In genomic region chr16:81527477-81528178, GRCh38 we compare ENCODE assay signal across 17 cellular contexts.
DNase-seq lines count a peak whose midpoint lies in the region; ATAC-seq, FAIRE-seq and TF ChIP-seq lines count a peak whose summit lies in the region.
"Had no signal": no experiment of that assay in that cellular context is flagged by ENCODE, and none has a peak within 500 bp of the region (broad histone marks: within the 10 kb centered on the region; RNA-seq: fewer than 3 reads in every experiment).

No MANE protein-coding gene starts in this region.

- DNase-seq in HFFc6 = no peak
- DNase-seq in K562 (ENCODE audit: extremely low read depth in 1 of 4, low spot score in 3 of 4) = no peak
- no peak for DNase-seq in hepatocyte (ENCODE audit: low spot score)
- no peak for DNase-seq in smooth muscle cell (lab: John Stamatoyannopoulos, UW; ENCODE audit: unreplicated experiment)
- DNase-seq in CD14-positive monocyte (ENCODE audit: low spot score) = no peak
- DNase-seq in cerebellar cortex (ENCODE audit: low spot score) = no peak
- DNase-seq: DMS53, head of caudate nucleus, MM.1S, NCI-H1930, NCI-H510A treated with DMSO at 0.1 percent for 48 hours, occipital lobe had no signal

- no peak for TF ChIP-seq EP300 in K562 (IDR thresholded peaks at IDR 0.05; ENCODE audit: low read length)

- H3K79me2 ChIP-seq in K562 (ENCODE audit: control insufficient read depth, insufficient read depth, low read length) = peaks cover 92% of the 10 kb centered on the region
- peaks cover 93% of the 10 kb centered on the region for H3K79me2 ChIP-seq in hepatocyte
- peaks cover 83% of the 10 kb centered on the region for H3K79me2 ChIP-seq in smooth muscle cell (ENCODE audit: low read depth)

- no peaks in the 10 kb centered on the region for H3K9me3 Mint-ChIP-seq in HFFc6
- no peaks in the 10 kb centered on the region for H3K9me3 Mint-ChIP-seq in CD14-positive monocyte

- FAIRE-seq in K562 (lab: Jason Lieb, UNC) = no peak
- FAIRE-seq: islet of Langerhans had no signal

- H3K4me1 Mint-ChIP-seq in HFFc6 (ENCODE audit: low read depth) = peaks cover 72% of the 10 kb centered on the region
- H3K4me1 Mint-ChIP-seq in CD14-positive monocyte = peaks cover 39% of the 10 kb centered on the region

- H3K27ac Mint-ChIP-seq in HFFc6 (peak overlapping the region; percentile 52), CD14-positive monocyte (peak overlapping the region in 2 of 7 donors; percentile 9 to 86)

- H3K4me1 ChIP-seq in K562 (replicated peaks in 1 of 2; ENCODE audit: control insufficient read depth in 2 of 2, insufficient read depth in 2 of 2, low read length in 2 of 2) (peaks cover 38 to 42% of the 10 kb centered on the region in 2 experiments), hepatocyte (ENCODE audit: insufficient read depth) (no peaks in the 10 kb centered on the region), smooth muscle cell (ENCODE audit: low read depth) (no peaks in the 10 kb centered on the region)

- H3K9me2 ChIP-seq in hepatocyte (replicated peaks; ENCODE audit: insufficient read depth) = no peaks in the 10 kb centered on the region

- TF ChIP-seq RAD21 in K562 (CRISPR knock-in tag; conservative IDR thresholded peaks at IDR 0.05 in 1 of 2, IDR thresholded peaks at IDR 0.05 in 1 of 2) = no peak

- ATAC-seq in K562 = no peak
- ATAC-seq in activated CD4-positive, CD25-positive, alpha-beta regulatory T cell treated with anti-CD3 and anti-CD28 coated beads, Interleukin-2, amount 50 U/mL, for 24 hours = no peak
- no peak for ATAC-seq in HG02973 (IDR thresholded peaks at IDR 0.05; ENCODE audit: unreplicated experiment)
- ATAC-seq: SK-N-SH treated with all-trans-retinoic acid at 6 μM for 48 hours had no signal

- no peaks in the 10 kb centered on the region for H3K27me3 ChIP-seq in K562 (ENCODE audit: control insufficient read depth in 2 of 2, insufficient read depth in 2 of 2, low read length in 2 of 2)
- no peaks in the 10 kb centered on the region for H3K27me3 ChIP-seq in hepatocyte
- H3K27me3 ChIP-seq in smooth muscle cell (ENCODE audit: low read depth) = no peaks in the 10 kb centered on the region
- H3K27me3 ChIP-seq: tibial nerve had no signal

- H3K4me3 ChIP-seq in K562 (no peak overlapping the region), hepatocyte (no peak overlapping the region), smooth muscle cell (no peak overlapping the region)
- H3K4me3 ChIP-seq: tibial nerve had no signal

- H4K20me1 ChIP-seq in K562 (replicated peaks; ENCODE audit: control insufficient read depth, insufficient read depth, low read length) = peaks cover 4% of the 10 kb centered on the region; the same call in 1 of the 2 replicates
- H4K20me1 ChIP-seq in hepatocyte (ENCODE audit: insufficient read depth, poor library complexity, severe bottlenecking) = peaks cover 11% of the 10 kb centered on the region
- H4K20me1 ChIP-seq in smooth muscle cell (ENCODE audit: low read depth) = peaks cover 93% of the 10 kb centered on the region

- H3K27me3 Mint-ChIP-seq in HFFc6 (ENCODE audit: insufficient read depth) (peaks cover 5% of the 10 kb centered on the region), CD14-positive monocyte (ENCODE audit: low read depth in 3 of 3) (peaks cover 0 to 3% (median 0%) of the 10 kb centered on the region in 3 donors)

- in situ Hi-C loops in K562 (cut with MboI) = no loop called here

- intact Hi-C loops in K562 (cut with micrococcal nuclease) (no loop called here), CD14-positive monocyte (cut with micrococcal nuclease) (no loop called here)

- no TSS peak for BruUV-seq in K562 (replicated peaks; lab: Mats Ljungman, UMichigan)

- peaks cover 9% of the 10 kb centered on the region; the same call in 1 of the 3 replicates for H3K36me3 ChIP-seq in K562 (ENCODE audit: control insufficient read depth, insufficient read depth, low read length)
- no peaks in the 10 kb centered on the region for H3K36me3 ChIP-seq in hepatocyte (replicated peaks; ENCODE audit: insufficient read depth, low read depth)
- H3K36me3 ChIP-seq in smooth muscle cell (ENCODE audit: low read depth) = no peaks in the 10 kb centered on the region

- H2AFZ ChIP-seq in K562 (ENCODE audit: low read depth, low read length) (no peak overlapping the region), hepatocyte (no peak overlapping the region), smooth muscle cell (ENCODE audit: low read depth) (no peak overlapping the region)

- POLR2A ChIA-PET in K562 (lab: Yijun Ruan, JAX) = interaction anchor here (0.8 to 3.1 kb wide), 4 partner anchors 11 to 27 kb away, joined by 3 to 16 read pairs (median 10); no protein-coding TSS in a partner anchor

- TF ChIP-seq CTCF in HFFc6 (IDR thresholded peaks at IDR 0.05) (no peak), K562 (IDR thresholded peaks at IDR 0.05 in 2 of 3, conservative IDR thresholded peaks at IDR 0.05 in 1 of 3; ENCODE audit: insufficient read depth in 2 of 3, low read depth in 1 of 3, low read length in 3 of 3) (no peak), hepatocyte (IDR thresholded peaks at IDR 0.05; ENCODE audit: poor library complexity) (no peak), smooth muscle cell (IDR thresholded peaks at IDR 0.05; ENCODE audit: borderline replicate concordance, insufficient read depth, poor library complexity, severe bottlenecking) (no peak), CD14-positive monocyte (IDR thresholded peaks at IDR 0.05) (no peak)

- no peaks in the 10 kb centered on the region for H3K9me3 ChIP-seq in K562 (replicated peaks; ENCODE audit: control insufficient read depth, insufficient read depth, low read depth, low read length)
- no peaks in the 10 kb centered on the region for H3K9me3 ChIP-seq in hepatocyte (ENCODE audit: low read depth)
- H3K9me3 ChIP-seq in smooth muscle cell (replicated peaks; ENCODE audit: low read depth) = no peaks in the 10 kb centered on the region
- H3K9me3 ChIP-seq: tibial nerve had no signal

- no peak for TF ChIP-seq POLR2A in K562 (conservative IDR thresholded peaks at IDR 0.05)

- H3K4me2 ChIP-seq in K562 (ENCODE audit: insufficient read depth, low read length) (peak overlapping the region; percentile 40), hepatocyte (no peak overlapping the region), smooth muscle cell (peak overlapping the region; percentile 31)

- H3K9me1 ChIP-seq in K562 (ENCODE audit: control insufficient read depth, insufficient read depth, low read length) = peaks cover 14% of the 10 kb centered on the region

- H3K4me3 Mint-ChIP-seq in HFFc6 (no peak overlapping the region), CD14-positive monocyte (no peak overlapping the region)

- peak overlapping the region; percentile 54; the same call in 1 of the 3 replicates for H3K27ac ChIP-seq in K562 (ENCODE audit: extremely low read depth, low read depth, low read length)
- peak overlapping the region; percentile 77 for H3K27ac ChIP-seq in hepatocyte
- peak overlapping the region; percentile 87 for H3K27ac ChIP-seq in smooth muscle cell (ENCODE audit: low read depth)

- H3K36me3 Mint-ChIP-seq in HFFc6 (ENCODE audit: low read depth) = peaks cover 36% of the 10 kb centered on the region
- peaks cover 32 to 58% of the 10 kb centered on the region in 2 donors for H3K36me3 Mint-ChIP-seq in CD14-positive monocyte

- peak overlapping the region in 1 of 2 experiments; percentile 37; a peak in 1 of 4 replicates for H3K9ac ChIP-seq in K562 (ENCODE audit: insufficient read depth in 1 of 2, low read depth in 2 of 2, low read length in 2 of 2)
- H3K9ac ChIP-seq in smooth muscle cell (ENCODE audit: low read depth) = no peak overlapping the region

- CTCF ChIA-PET in K562 (lab: Yijun Ruan, JAX; ENCODE audit: low intra/inter-chr PET ratio) = no interaction called here

- H3F3A ChIP-seq in smooth muscle cell (ENCODE audit: low read depth) = no peaks in the 10 kb centered on the region

- 67% methylated on average over 7 of the region's 7 CpGs for WGBS in K562 (ENCODE audit: insufficient coverage, low coverage, missing lambda C conversion rate)
- WGBS in hepatocyte (ENCODE audit: low lambda C conversion rate, missing lambda C conversion rate) = 98% methylated on average over 7 of the region's 7 CpGs
- WGBS in smooth muscle cell (ENCODE audit: low lambda C conversion rate) = 72% methylated on average over 7 of the region's 7 CpGs

TF ChIP-seq in K562, 482 proteins besides CTCF, POLR2A, EP300 and RAD21:
- no peak for TF ChIP-seq IRF9 (tag; IDR thresholded peaks at IDR 0.05)
- TF ChIP-seq ZNF764 (CRISPR knock-in tag; IDR thresholded peaks at IDR 0.05; ENCODE audit: low read depth) = no peak
